10 cellular contexts compared by ENCODE assay signal in genomic region chr1:201282931-201283829, GRCh38. TPM values are rescaled to one million over a fixed set of nuclear protein-coding genes. Genes with fewer than 3 reads are reported as not detected.
DNase-seq lines count a peak whose midpoint lies in the region; ATAC-seq and TF ChIP-seq lines count a peak whose summit lies in the region.
"Had no signal": no experiment of that assay in that cellular context is flagged by ENCODE, and none has a peak within 500 bp of the region (broad histone marks: within the 10 kb centered on the region; RNA-seq: fewer than 3 reads in every experiment).

Gene PKP1 (plus strand): TSS chr1:201283506. CDS start chr1:201283703, 197 bp downstream.

- H3K4me3 ChIP-seq in coronary artery = peak within 1 kb of the TSS; percentile 61

- TF ChIP-seq CTCF in 22Rv1 (IDR thresholded peaks at IDR 0.05) (no peak; the same call in 1 of the 2 replicates), coronary artery (IDR thresholded peaks at IDR 0.05) (no peak), mesothelial cell of epicardium (IDR thresholded peaks at IDR 0.05; ENCODE audit: unreplicated experiment) (no peak)

- H3K4me3 Mint-ChIP-seq in mesothelial cell of epicardium = peak within 1 kb of the TSS; percentile 56

- peak; percentile 85 for DNase-seq in NCI-H146 (lab: John Stamatoyannopoulos, UW)
- no peak for DNase-seq in coronary artery (ENCODE audit: low spot score)
- DNase-seq in mesothelial cell of epicardium (ENCODE audit: low spot score in 2 of 2, unreplicated experiment in 2 of 2) = peak in 1 of 2 experiments; percentile 55
- DNase-seq in ureter (ENCODE audit: low spot score) = peak; percentile 81
- DNase-seq in NCI-H1436 (lab: John Stamatoyannopoulos, UW) = no peak
- no peak for DNase-seq in NCI-H2107 treated with DMSO at 0.1 percent for 48 hours (lab: John Stamatoyannopoulos, UW; ENCODE audit: unreplicated experiment)
- DNase-seq: naive B cell had no signal

- H3K27ac Mint-ChIP-seq in mesothelial cell of epicardium = no peak within 1 kb of the TSS
- H3K27ac Mint-ChIP-seq: naive B cell had no signal

- peaks cover 8% of the 10 kb centered on the region for H3K4me1 Mint-ChIP-seq in mesothelial cell of epicardium

- no peaks in the 10 kb centered on the region for H3K36me3 Mint-ChIP-seq in mesothelial cell of epicardium
- H3K36me3 Mint-ChIP-seq: naive B cell had no signal

- peak within 1 kb of the TSS; percentile 49 for H3K27ac ChIP-seq in 22Rv1
- no peak within 1 kb of the TSS for H3K27ac ChIP-seq in coronary artery

- H3K27me3 Mint-ChIP-seq in mesothelial cell of epicardium (ENCODE audit: low read depth) = peaks cover 28% of the 10 kb centered on the region

- H3K9me3 Mint-ChIP-seq in mesothelial cell of epicardium = no peaks in the 10 kb centered on the region
- H3K9me3 Mint-ChIP-seq: naive B cell had no signal

- no peak for ATAC-seq in GM18907 (IDR thresholded peaks at IDR 0.05; ENCODE audit: unreplicated experiment)

RNA-seq across cellular contexts. Expression of gene PKP1, which starts in this region (rescaled TPM):
- 0.54 to 0.58 TPM (median 0.57 TPM) in 3 replicates for total RNA-seq in mesothelial cell of epicardium
- 58.1 TPM for total RNA-seq in ureter
- total RNA-seq: T-helper 2 cell treated with Interferon-gamma antibody and Interleukin-4, amounts not matched to agents 100 ng/mL and 5 ng/mL, for 36 hours had no signal

Comparison
In these comparisons a context has a peak if more than half of its experiments do, and no peak if none do; other contexts are left out.
1. RNA of gene PKP1 (total RNA-seq): 58.1 TPM in ureter (single experiment); 0.54 to 0.58 TPM in mesothelial cell of epicardium; every median in the first group is over 10 times any median in the second.
2. DNase-seq: peak in NCI-H146 (single experiment) and ureter (single experiment); none in coronary artery (single experiment), NCI-H1436 (single experiment) and NCI-H2107 treated with DMSO at 0.1 percent for 48 hours (single experiment).